ENCODE assay signal across 29 cellular contexts in the genomic region with DNA sequence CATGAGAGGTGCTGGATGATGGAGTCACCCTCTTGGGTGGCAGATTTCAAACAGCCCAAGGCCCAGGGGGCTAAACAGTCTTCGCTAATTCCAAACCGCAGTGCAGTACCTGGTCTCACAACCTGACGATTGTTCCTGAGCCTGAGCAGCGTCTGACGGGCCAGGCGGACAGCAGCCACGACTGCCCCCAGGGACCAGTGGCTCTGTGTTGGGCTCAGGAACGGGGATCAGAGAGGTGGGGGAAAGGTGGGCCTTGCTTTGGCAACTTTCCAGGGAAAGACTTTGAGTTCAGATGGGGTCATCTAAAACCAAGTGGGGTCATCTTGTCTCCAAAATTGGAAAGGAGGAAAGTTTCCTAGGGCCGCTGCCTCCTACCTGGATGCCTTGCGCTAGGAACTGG. TPM values are rescaled to one million over a fixed set of nuclear protein-coding genes. Genes with fewer than 3 reads are reported as not detected.
DNase-seq lines count a peak whose midpoint lies in the region; ATAC-seq and TF ChIP-seq lines count a peak whose summit lies in the region.
"Had no signal": no experiment of that assay in that cellular context is flagged by ENCODE, and none has a peak within 500 bp of the region (broad histone marks: within the 10 kb centered on the region; RNA-seq: fewer than 3 reads in every experiment).

No MANE protein-coding gene starts in this region.

- H3K4me1 ChIP-seq in adipocyte (ENCODE audit: control insufficient read depth, insufficient read depth, low read length): peaks cover 8% of the 10 kb centered on the region
- H3K4me1 ChIP-seq: ascending aorta, Caco-2, thyroid gland had no signal

- intact Hi-C loops in left ventricle myocardium superior (cut with micrococcal nuclease): no loop called here

- ATAC-seq in left ventricle myocardium superior (peak; percentile 9), HG03521 (IDR thresholded peaks at IDR 0.05; ENCODE audit: unreplicated experiment) (no peak), HG02588 (IDR thresholded peaks at IDR 0.05; ENCODE audit: unreplicated experiment) (no peak)

- no peaks in the 10 kb centered on the region for H3K36me3 ChIP-seq in adipocyte (ENCODE audit: control insufficient read depth, insufficient read depth, low read length, severe bottlenecking)
- H3K36me3 ChIP-seq: ascending aorta, thyroid gland, vagina had no signal

- H3K4me1 Mint-ChIP-seq in HFFc6 (ENCODE audit: low read depth) (no peaks in the 10 kb centered on the region), osteocyte (ENCODE audit: unreplicated experiment) (no peaks in the 10 kb centered on the region)

- peak overlapping the region; percentile 72 for H3K9ac ChIP-seq in adipocyte (ENCODE audit: low read length)

- H3K4me3 Mint-ChIP-seq in HFFc6 (peak overlapping the region; percentile 10; the same call in 1 of the 2 replicates), osteocyte (ENCODE audit: unreplicated experiment) (no peak overlapping the region)
- H3K4me3 Mint-ChIP-seq: activated CD4-positive, alpha-beta memory T cell treated with anti-CD3 and anti-CD28 coated beads, Interleukin-2, amount 10 ng/mL, durations not matched to agents 7 days and 5 days; activated naive CD8-positive, alpha-beta T cell; IgD-negative memory B cell; stimulated activated naive CD8-positive, alpha-beta T cell treated with anti-CD3 and anti-CD28 coated beads, Interleukin-15, amount 100 ng/mL, for 72 hours had no signal

- TF ChIP-seq CTCF in HFFc6 (IDR thresholded peaks at IDR 0.05) (no peak), osteocyte (IDR thresholded peaks at IDR 0.05) (no peak), GM13977 (IDR thresholded peaks at IDR 0.05; ENCODE audit: extremely low read depth, insufficient read depth, missing control alignments) (no peak)

- no peaks in the 10 kb centered on the region for H3K36me3 Mint-ChIP-seq in HFFc6 (ENCODE audit: low read depth)
- H3K36me3 Mint-ChIP-seq in osteocyte (ENCODE audit: unreplicated experiment): no peaks in the 10 kb centered on the region

- peaks cover 11% of the 10 kb centered on the region; the same call in 1 of the 2 replicates for H3K27me3 Mint-ChIP-seq in HFFc6 (ENCODE audit: insufficient read depth)
- H3K27me3 Mint-ChIP-seq in osteocyte (ENCODE audit: unreplicated experiment): peaks cover 3% of the 10 kb centered on the region
- H3K27me3 Mint-ChIP-seq: activated naive CD8-positive, alpha-beta T cell had no signal

- in situ Hi-C loops in GM13977 (cut with MboI; ENCODE audit: low pct_unique_long_range_greater_than_20kb, low sequenced_read_pairs, unreplicated experiment): no loop called here

- DNase-seq in HFFc6 (no peak), adipocyte (ENCODE audit: low read depth) (no peak), left ventricle myocardium superior (no peak), osteocyte (ENCODE audit: extremely low spot score, unreplicated experiment) (peak; percentile 64), globus pallidus (ENCODE audit: low spot score) (no peak), GM13977 (ENCODE audit: low spot score) (no peak)
- DNase-seq: activated CD4-positive, alpha-beta memory T cell treated with anti-CD3 and anti-CD28 coated beads, Interleukin-2, amount 10 ng/mL, durations not matched to agents 7 days and 5 days; activated CD4-positive, alpha-beta T cell treated with anti-CD3 and anti-CD28 coated beads for 1 hour; activated CD8-positive, alpha-beta memory T cell treated with anti-CD3 and anti-CD28 coated beads, Interleukin-2, amount 50 U/mL, for 48 hours; Caco-2; central memory CD4-positive, alpha-beta T cell; DMS79; glutamatergic neuron; kidney glomerular epithelial cell; NCI-H1105; NCI-H187 treated with DMSO at 0.1 percent for 48 hours; NCI-H526 treated with DMSO at 0.1 percent for 48 hours had no signal

- H3K27ac Mint-ChIP-seq in HFFc6 (no peak overlapping the region), osteocyte (ENCODE audit: unreplicated experiment) (no peak overlapping the region)
- H3K27ac Mint-ChIP-seq: activated CD4-positive, alpha-beta memory T cell treated with anti-CD3 and anti-CD28 coated beads, Interleukin-2, amount 10 ng/mL, durations not matched to agents 7 days and 5 days; activated naive CD8-positive, alpha-beta T cell; activated T-helper 2 cell treated with anti-CD3 and anti-CD28 coated beads, Interferon-gamma antibody, Interleukin-2, Interleukin-4, amounts not matched to agents 10 μg/mL and 5 μg/mL and 100 μg/mL, durations not matched to agents 14 hours and 24 hours and 36 hours; IgD-negative memory B cell had no signal

- H3K4me3 ChIP-seq in adipocyte (ENCODE audit: low read length): peak overlapping the region; percentile 56
- H3K4me3 ChIP-seq: SK-N-MC, skin epidermis, thyroid gland had no signal

- H3K9me3 ChIP-seq in adipocyte (ENCODE audit: control insufficient read depth, low read length): no peaks in the 10 kb centered on the region
- H3K9me3 ChIP-seq: ascending aorta, Caco-2, thyroid gland, vagina had no signal

- no peaks in the 10 kb centered on the region for H3K27me3 ChIP-seq in adipocyte (replicated peaks; ENCODE audit: control insufficient read depth, insufficient read depth, low read length)
- H3K27me3 ChIP-seq: ascending aorta, thyroid gland, vagina had no signal

- no peaks in the 10 kb centered on the region for H3K9me3 Mint-ChIP-seq in HFFc6
- no peaks in the 10 kb centered on the region for H3K9me3 Mint-ChIP-seq in osteocyte (ENCODE audit: unreplicated experiment)
- H3K9me3 Mint-ChIP-seq: activated CD4-positive, alpha-beta memory T cell treated with anti-CD3 and anti-CD28 coated beads, Interleukin-2, amount 10 ng/mL, durations not matched to agents 7 days and 5 days; activated T-helper 2 cell treated with anti-CD3 and anti-CD28 coated beads, Interferon-gamma antibody, Interleukin-2, Interleukin-4, amounts not matched to agents 10 μg/mL and 5 μg/mL and 100 μg/mL, durations not matched to agents 14 hours and 24 hours and 36 hours; stimulated activated naive CD8-positive, alpha-beta T cell treated with anti-CD3 and anti-CD28 coated beads, Interleukin-15, amount 100 ng/mL, for 72 hours had no signal

RNA-seq across cellular contexts. Expression of a gene that starts 0.5 kb away (rescaled TPM):
- not detected for total RNA-seq in HFFc6 (2021; fragmentation: NEBNext Ultra II Directional; extraction: Animal tissue kit (Norgen Biotek cat#: 25700))
- total RNA-seq in left ventricle myocardium superior (2.1 TPM), osteocyte (not detected in 2 replicates)
- total RNA-seq: activated CD4-positive, alpha-beta memory T cell treated with anti-CD3 and anti-CD28 coated beads, Interleukin-2, amount 10 ng/mL, durations not matched to agents 7 days and 5 days; activated T-helper 2 cell treated with anti-CD3 and anti-CD28 coated beads, Interferon-gamma antibody, Interleukin-2, Interleukin-4, amounts not matched to agents 10 μg/mL and 5 μg/mL and 100 μg/mL, durations not matched to agents 14 hours and 24 hours and 36 hours; Caco-2; myocyte; vagina had no signal

RNA-seq across cellular contexts. Expression of a gene that starts 20.3 kb away (rescaled TPM):
- 1,000 to 10,000 TPM; 1,288 to 1,437 (median 1,316) TPM for total RNA-seq in HFFc6 (2021; fragmentation: NEBNext Ultra II Directional; extraction: Animal tissue kit (Norgen Biotek cat#: 25700))
- 574 TPM for total RNA-seq in left ventricle myocardium superior
- total RNA-seq in osteocyte: 1,082 and 1,101 TPM in 2 replicates

RNA-seq across cellular contexts. Expression of a gene that starts 37.3 kb away (rescaled TPM):
- total RNA-seq in HFFc6 (2021; fragmentation: NEBNext Ultra II Directional; extraction: Animal tissue kit (Norgen Biotek cat#: 25700)): 10 to 100 TPM; 36.9 to 43.6 (median 39.7) TPM
- total RNA-seq in left ventricle myocardium superior: 22.9 TPM
- 24.6 and 25.5 TPM in 2 replicates for total RNA-seq in osteocyte
